In the genomic region with DNA sequence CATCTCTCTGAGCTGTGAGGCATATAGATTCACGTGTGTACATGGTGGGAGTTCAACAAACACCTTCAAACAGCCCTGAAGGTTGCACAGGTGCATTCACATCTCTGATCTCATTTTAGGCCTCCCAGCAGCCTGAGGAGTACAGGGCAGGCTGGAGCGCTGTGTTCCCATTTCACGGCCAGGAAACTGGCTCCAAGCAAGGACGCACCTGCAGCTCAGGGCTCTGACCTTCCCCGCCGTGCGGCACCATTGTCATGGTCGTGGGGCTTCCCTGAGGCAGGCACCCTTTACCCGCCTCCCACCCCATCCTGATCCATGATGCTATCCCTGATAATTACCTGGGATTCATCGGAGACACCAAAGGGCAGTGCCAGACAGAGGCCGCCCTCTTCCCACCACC, we compare ENCODE assay signal across 19 cellular contexts. TPM values are rescaled to one million over a fixed set of nuclear protein-coding genes. Genes with fewer than 3 reads are reported as not detected.
DNase-seq lines count a peak whose midpoint lies in the region; ATAC-seq, FAIRE-seq and TF ChIP-seq lines count a peak whose summit lies in the region.
"Had no signal": no experiment of that assay in that cellular context is flagged by ENCODE, and none has a peak within 500 bp of the region (broad histone marks: within the 10 kb centered on the region; RNA-seq: fewer than 3 reads in every experiment).

No MANE protein-coding gene starts in this region.

- no peaks in the 10 kb centered on the region for H4K20me1 ChIP-seq in BLaER1 treated with 17β-estradiol and CSF1 and Interleukin-3, amounts not matched to agents 10 nM and 100 nM
- no peaks in the 10 kb centered on the region for H4K20me1 ChIP-seq in astrocyte (ENCODE audit: insufficient read depth, low read length)

- H3K27me3 Mint-ChIP-seq in activated naive CD8-positive, alpha-beta T cell: no peaks in the 10 kb centered on the region
- no peaks in the 10 kb centered on the region for H3K27me3 Mint-ChIP-seq in activated naive CD8-positive, alpha-beta T cell treated with anti-CD3 and anti-CD28 coated beads, Interleukin-2, amount 50 U/mL, for 24 hours
- no peaks in the 10 kb centered on the region for H3K27me3 Mint-ChIP-seq in CD4-positive, alpha-beta memory T cell
- peaks cover 39% of the 10 kb centered on the region for H3K27me3 Mint-ChIP-seq in astrocyte (ENCODE audit: low read depth, unreplicated experiment)

- intact Hi-C loops in CD4-positive, alpha-beta memory T cell (cut with micrococcal nuclease): no loop called here

- no peaks in the 10 kb centered on the region for H3K36me3 ChIP-seq in BLaER1 treated with 17β-estradiol and CSF1 and Interleukin-3, amounts not matched to agents 10 nM and 100 nM
- H3K36me3 ChIP-seq in CD4-positive, alpha-beta memory T cell (ENCODE audit: insufficient read depth, low read length): no peaks in the 10 kb centered on the region
- H3K36me3 ChIP-seq in astrocyte (ENCODE audit: insufficient read depth, low read length): no peaks in the 10 kb centered on the region
- H3K36me3 ChIP-seq: BE2C had no signal

- POLR2A ChIA-PET in CD4-positive, alpha-beta memory T cell (lab: Charles Lee; ENCODE audit: partially characterized antibody): interaction anchor here (1.9 kb wide), 1 partner anchor 12 kb away, joined by 6 read pairs; no protein-coding TSS in a partner anchor

- DNase-seq in activated naive CD8-positive, alpha-beta T cell treated with anti-CD3 and anti-CD28 coated beads, Interleukin-2, amount 50 U/mL, for 24 hours: no peak
- DNase-seq in CD4-positive, alpha-beta memory T cell: no peak
- DNase-seq in astrocyte (ENCODE audit: low read depth) (no peak), NCI-H82 treated with DMSO at 0.1 percent for 48 hours (lab: John Stamatoyannopoulos, UW; ENCODE audit: unreplicated experiment) (no peak), ureter (ENCODE audit: low spot score) (no peak)
- DNase-seq: BE2C, DMS53, GF-D8, GM23248 had no signal

- H3K79me2 ChIP-seq in astrocyte (ENCODE audit: insufficient read depth, low read length): no peaks in the 10 kb centered on the region

- no peaks in the 10 kb centered on the region for H3K36me3 Mint-ChIP-seq in activated naive CD8-positive, alpha-beta T cell
- no peaks in the 10 kb centered on the region for H3K36me3 Mint-ChIP-seq in activated naive CD8-positive, alpha-beta T cell treated with anti-CD3 and anti-CD28 coated beads, Interleukin-2, amount 50 U/mL, for 24 hours (ENCODE audit: low read depth)
- H3K36me3 Mint-ChIP-seq in CD4-positive, alpha-beta memory T cell: no peaks in the 10 kb centered on the region
- H3K36me3 Mint-ChIP-seq in astrocyte (ENCODE audit: low read depth, unreplicated experiment): no peaks in the 10 kb centered on the region
- H3K36me3 Mint-ChIP-seq: CD14-positive monocyte, IgD-negative memory B cell had no signal

- no peak for FAIRE-seq in astrocyte (lab: Jason Lieb, UNC)
- FAIRE-seq: A549, H54 had no signal

- H3K4me1 ChIP-seq in BLaER1 treated with 17β-estradiol and CSF1 and Interleukin-3, amounts not matched to agents 10 nM and 100 nM: peaks cover 46 to 88% (median 76%) of the 10 kb centered on the region in 10 experiments
- peaks cover 75% of the 10 kb centered on the region for H3K4me1 ChIP-seq in CD4-positive, alpha-beta memory T cell (ENCODE audit: insufficient read depth, low read length)
- H3K4me1 ChIP-seq in astrocyte (ENCODE audit: insufficient read depth, low read length): no peaks in the 10 kb centered on the region
- H3K4me1 ChIP-seq: A549 had no signal

- H3K27me3 ChIP-seq in BLaER1 treated with 17β-estradiol and CSF1 and Interleukin-3, amounts not matched to agents 10 nM and 100 nM: peaks cover 0 to 41% (median 28%) of the 10 kb centered on the region in 11 experiments; a peak in 17 of 22 replicates
- H3K27me3 ChIP-seq in CD4-positive, alpha-beta memory T cell (ENCODE audit: insufficient read depth, low read length): no peaks in the 10 kb centered on the region
- peaks cover 6% of the 10 kb centered on the region for H3K27me3 ChIP-seq in astrocyte (ENCODE audit: insufficient read depth, low read length)
- H3K27me3 ChIP-seq: BE2C had no signal

- CTCF ChIA-PET in CD4-positive, alpha-beta memory T cell (lab: Charles Lee; ENCODE audit: partially characterized antibody): interaction anchor here (1.2 to 8.1 kb wide), 3 partner anchors 30 to 93 kb away, joined by 3 to 82 read pairs (median 3); a partner anchor contains a TSS

- peak overlapping the region in 10 of 11 experiments; percentile 83 to 99 (median 93); a peak in 19 of 22 replicates for H3K4me2 ChIP-seq in BLaER1 treated with 17β-estradiol and CSF1 and Interleukin-3, amounts not matched to agents 10 nM and 100 nM
- no peak overlapping the region for H3K4me2 ChIP-seq in astrocyte (ENCODE audit: low read length)
- H3K4me2 ChIP-seq: A549 had no signal

- no peaks in the 10 kb centered on the region for H3K9me3 ChIP-seq in BLaER1 treated with 17β-estradiol and CSF1 and Interleukin-3, amounts not matched to agents 10 nM and 100 nM (replicated peaks in 1 of 11)
- H3K9me3 ChIP-seq in CD4-positive, alpha-beta memory T cell (ENCODE audit: control insufficient read depth in 1 of 2, low read length in 2 of 2): no peaks in the 10 kb centered on the region
- no peaks in the 10 kb centered on the region for H3K9me3 ChIP-seq in astrocyte (ENCODE audit: insufficient read depth, low read depth, low read length)
- H3K9me3 ChIP-seq: A549, BE2C had no signal

- no peaks in the 10 kb centered on the region for H3K9me3 Mint-ChIP-seq in activated naive CD8-positive, alpha-beta T cell (ENCODE audit: low read depth)
- H3K9me3 Mint-ChIP-seq in activated naive CD8-positive, alpha-beta T cell treated with anti-CD3 and anti-CD28 coated beads, Interleukin-2, amount 50 U/mL, for 24 hours: no peaks in the 10 kb centered on the region
- H3K9me3 Mint-ChIP-seq in CD4-positive, alpha-beta memory T cell: peaks cover 0 to 4% (median 0%) of the 10 kb centered on the region in 8 donors
- no peaks in the 10 kb centered on the region for H3K9me3 Mint-ChIP-seq in astrocyte (ENCODE audit: unreplicated experiment)
- H3K9me3 Mint-ChIP-seq: CD14-positive monocyte, IgD-negative memory B cell had no signal

- no peak for ATAC-seq in activated naive CD8-positive, alpha-beta T cell treated with anti-CD3 and anti-CD28 coated beads, Interleukin-2, amount 50 U/mL, for 24 hours
- no peak for ATAC-seq in HG03460 (IDR thresholded peaks at IDR 0.05; ENCODE audit: unreplicated experiment)
- ATAC-seq: A549, HCT116 had no signal

- H3K27ac ChIP-seq in BLaER1 treated with 17β-estradiol and CSF1 and Interleukin-3, amounts not matched to agents 10 nM and 100 nM: peak overlapping the region in 5 of 11 experiments; percentile 82 to 86 (median 85); a peak in 9 of 22 replicates
- no peak overlapping the region for H3K27ac ChIP-seq in CD4-positive, alpha-beta memory T cell (ENCODE audit: low read depth, low read length)
- H3K27ac ChIP-seq in astrocyte (ENCODE audit: low read depth, low read length): no peak overlapping the region
- H3K27ac ChIP-seq: A549, GM23248 had no signal

- no peak overlapping the region for H3K4me3 ChIP-seq in BLaER1 treated with 17β-estradiol and CSF1 and Interleukin-3, amounts not matched to agents 10 nM and 100 nM
- no peak overlapping the region for H3K4me3 ChIP-seq in CD4-positive, alpha-beta memory T cell (ENCODE audit: low read length in 2 of 2)
- no peak overlapping the region for H3K4me3 ChIP-seq in astrocyte (ENCODE audit: insufficient read depth, low read depth, low read length)
- H3K4me3 ChIP-seq: A549, GM23248 had no signal

- no peak for TF ChIP-seq CTCF in astrocyte (IDR thresholded peaks at IDR 0.05; ENCODE audit: insufficient read depth, low read depth, low read length)

- peak overlapping the region in 3 of 11 experiments; percentile 70 to 74 (median 73); a peak in 2 of 22 replicates for H3K9ac ChIP-seq in BLaER1 treated with 17β-estradiol and CSF1 and Interleukin-3, amounts not matched to agents 10 nM and 100 nM
- no peak overlapping the region for H3K9ac ChIP-seq in astrocyte (ENCODE audit: low read length)
- H3K9ac ChIP-seq: GM23248 had no signal

- H2AFZ ChIP-seq in astrocyte (ENCODE audit: low read depth, low read length): no peak overlapping the region
- H2AFZ ChIP-seq: GM23248 had no signal

- H3K27ac Mint-ChIP-seq in activated naive CD8-positive, alpha-beta T cell: no peak overlapping the region
- H3K27ac Mint-ChIP-seq in activated naive CD8-positive, alpha-beta T cell treated with anti-CD3 and anti-CD28 coated beads, Interleukin-2, amount 50 U/mL, for 24 hours: no peak overlapping the region
- H3K27ac Mint-ChIP-seq in CD4-positive, alpha-beta memory T cell: peak overlapping the region in 6 of 7 donors; percentile 24 to 78 (median 66)
- no peak overlapping the region for H3K27ac Mint-ChIP-seq in astrocyte (ENCODE audit: unreplicated experiment)
- H3K27ac Mint-ChIP-seq: IgD-negative memory B cell had no signal

- peak overlapping the region; percentile 10 for H3K4me3 Mint-ChIP-seq in activated naive CD8-positive, alpha-beta T cell
- no peak overlapping the region for H3K4me3 Mint-ChIP-seq in activated naive CD8-positive, alpha-beta T cell treated with anti-CD3 and anti-CD28 coated beads, Interleukin-2, amount 50 U/mL, for 24 hours
- peak overlapping the region in 4 of 8 donors; percentile 3 to 58 (median 30) for H3K4me3 Mint-ChIP-seq in CD4-positive, alpha-beta memory T cell
- peak overlapping the region; percentile 11 for H3K4me3 Mint-ChIP-seq in astrocyte (ENCODE audit: unreplicated experiment)
- H3K4me3 Mint-ChIP-seq: CD14-positive monocyte had no signal

- peaks cover 18% of the 10 kb centered on the region for H3K4me1 Mint-ChIP-seq in activated naive CD8-positive, alpha-beta T cell (ENCODE audit: low read depth)
- peaks cover 14% of the 10 kb centered on the region for H3K4me1 Mint-ChIP-seq in activated naive CD8-positive, alpha-beta T cell treated with anti-CD3 and anti-CD28 coated beads, Interleukin-2, amount 50 U/mL, for 24 hours
- peaks cover 27 to 31% (median 31%) of the 10 kb centered on the region in 4 donors for H3K4me1 Mint-ChIP-seq in CD4-positive, alpha-beta memory T cell
- no peaks in the 10 kb centered on the region for H3K4me1 Mint-ChIP-seq in astrocyte (ENCODE audit: low read depth, unreplicated experiment)

RNA-seq across cellular contexts. Expression of a gene that starts 4.8 kb away (rescaled TPM):
- total RNA-seq in CD4-positive, alpha-beta memory T cell: 10 to 100 TPM; 27.6 to 28.8 TPM
- 10 to 100 TPM; 38.7 to 51.4 TPM for polyA plus RNA-seq in CD4-positive, alpha-beta memory T cell
- total RNA-seq in astrocyte: not detected in 2 replicates
- 4.3 TPM for total RNA-seq in ureter
- total RNA-seq: GM23248, HT-29 had no signal
- polyA plus RNA-seq: A549, AG04450, GM23248 had no signal

RNA-seq across cellular contexts. Expression of a gene that starts 29.8 kb away (rescaled TPM):
- total RNA-seq in CD4-positive, alpha-beta memory T cell: not detected
- not detected for polyA plus RNA-seq in CD4-positive, alpha-beta memory T cell
- total RNA-seq in astrocyte (65.3 and 70.4 TPM in 2 replicates), ureter (153 TPM)

Comparison
In these comparisons a context has a peak if more than half of its experiments do, and no peak if none do; other contexts are left out.
1. H3K27ac Mint-ChIP-seq: peak in CD4-positive, alpha-beta memory T cell (6 of 7); none in activated naive CD8-positive, alpha-beta T cell (single experiment), activated naive CD8-positive, alpha-beta T cell treated with anti-CD3 and anti-CD28 coated beads, Interleukin-2, amount 50 U/mL, for 24 hours (single experiment) and astrocyte (single experiment).
2. RNA of a gene that starts 29.8 kb away (total RNA-seq): 153 TPM in ureter (single experiment) and 65.3 to 70.4 TPM in astrocyte; not detected in CD4-positive, alpha-beta memory T cell; every median in the first group is over 10 times any median in the second.